In the genomic region with DNA sequence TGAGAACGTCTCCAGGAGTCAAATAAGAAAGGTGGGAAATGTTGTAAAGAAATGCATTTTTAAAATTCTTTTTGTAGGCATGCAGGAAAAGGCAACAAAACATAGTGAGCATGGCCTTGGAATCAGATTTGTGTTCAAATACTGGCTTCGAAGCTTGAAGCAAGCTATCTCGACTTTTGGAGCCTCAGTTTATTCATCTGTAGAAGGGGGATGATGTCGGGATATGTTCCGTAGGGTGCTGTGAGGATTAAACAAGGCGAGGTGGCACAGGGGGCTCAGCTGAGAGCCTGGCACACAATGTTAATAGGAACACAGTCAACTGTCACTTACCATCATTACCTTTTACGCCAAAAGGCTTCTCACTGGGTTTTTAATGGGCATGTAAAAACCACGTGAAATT, we compare ENCODE assay signal across 29 cellular contexts. TPM values are rescaled to one million over a fixed set of nuclear protein-coding genes. Genes with fewer than 3 reads are reported as not detected.
"Had no signal": no experiment of that assay in that cellular context is flagged by ENCODE, and none has a peak within 500 bp of the region (broad histone marks: within the 10 kb centered on the region; RNA-seq: fewer than 3 reads in every experiment).

No MANE protein-coding gene starts in this region.

- H3K79me2 ChIP-seq: parathyroid adenoma had no signal

- H2AFZ ChIP-seq: parathyroid adenoma had no signal

- DNase-seq: naive B cell; naive thymus-derived CD8-positive, alpha-beta T cell; nephron progenitor cell; occipital lobe; ovary; psoas muscle; stimulated activated CD4-positive, alpha-beta T cell treated with anti-CD3 and anti-CD28 coated beads, Interleukin-15, amount 100 ng/mL, for 24 hours; stimulated activated CD4-positive, alpha-beta T cell treated with anti-CD3 and anti-CD28 coated beads, Interleukin-2, amount 100 ng/mL, for 24 hours; stimulated activated CD4-positive, alpha-beta T cell treated with anti-CD3 and anti-CD28 coated beads, Interleukin-2, amount 100 ng/mL, for 48 hours; stimulated activated CD4-positive, alpha-beta T cell treated with anti-CD3 and anti-CD28 coated beads, Interleukin-4, amount 100 ng/mL, for 24 hours; stimulated activated naive B cell treated with anti-CD40 and anti-IgM and Interleukin-4, amounts not matched to agents 10 μg/mL and 1 μg/mL and 100 μg/mL, for 72 hours; stimulated activated naive CD4-positive, alpha-beta T cell treated with Interleukin-2 at 50 U/mL for 16 hours; stomach; thyroid gland; trophoblast cell had no signal

- H3K9me3 Mint-ChIP-seq: naive thymus-derived CD8-positive, alpha-beta T cell; natural killer cell treated with Interleukin-12 subunit alpha and Interleukin-12 subunit beta and Interleukin-15 and Interleukin-18, amount 100 ng/mL, for 72 hours; nephron progenitor cell; neural crest cell; stimulated activated effector memory CD8-positive, alpha-beta T cell treated with anti-CD3 and anti-CD28 coated beads, Interleukin-12 subunit alpha, Interleukin-12 subunit beta, amount 100 ng/mL, for 72 hours; stimulated activated naive B cell treated with anti-CD40 and anti-IgM and Interleukin-4, amounts not matched to agents 10 μg/mL and 1 μg/mL and 100 μg/mL, for 72 hours; stimulated activated naive CD8-positive, alpha-beta T cell treated with anti-CD3 and anti-CD28 coated beads, Interleukin-15, Interleukin-2, amounts not matched to agents 100 ng/mL and 50 ng/mL, for 24 hours had no signal

- H3K27ac Mint-ChIP-seq: naive B cell; naive thymus-derived CD8-positive, alpha-beta T cell; natural killer cell treated with Interleukin-12 subunit alpha and Interleukin-12 subunit beta and Interleukin-15 and Interleukin-18, amount 100 ng/mL, for 72 hours; nephron progenitor cell; progenitor cell of endocrine pancreas; stimulated activated effector memory CD8-positive, alpha-beta T cell treated with anti-CD3 and anti-CD28 coated beads, Interleukin-12 subunit alpha, Interleukin-12 subunit beta, amount 100 ng/mL, for 72 hours; stimulated activated naive B cell treated with anti-CD40 and anti-IgM and Interleukin-4, amounts not matched to agents 10 μg/mL and 1 μg/mL and 100 μg/mL, for 72 hours; stimulated activated naive CD8-positive, alpha-beta T cell treated with anti-CD3 and anti-CD28 coated beads, Interleukin-15, Interleukin-2, amounts not matched to agents 100 ng/mL and 50 ng/mL, for 24 hours had no signal

- FAIRE-seq: urothelium cell line had no signal

- H3K4me3 Mint-ChIP-seq: natural killer cell treated with Interleukin-12 subunit alpha and Interleukin-12 subunit beta and Interleukin-15 and Interleukin-18, amount 100 ng/mL, for 72 hours; nephron progenitor cell; stimulated activated effector memory CD8-positive, alpha-beta T cell treated with anti-CD3 and anti-CD28 coated beads, Interleukin-12 subunit alpha, Interleukin-12 subunit beta, amount 100 ng/mL, for 72 hours; stimulated activated naive B cell treated with anti-CD40 and anti-IgM and Interleukin-4, amounts not matched to agents 10 μg/mL and 1 μg/mL and 100 μg/mL, for 72 hours; stimulated activated naive CD8-positive, alpha-beta T cell treated with anti-CD3 and anti-CD28 coated beads, Interleukin-15, Interleukin-2, amounts not matched to agents 100 ng/mL and 50 ng/mL, for 24 hours had no signal

- H3K27ac ChIP-seq: ovary, parathyroid adenoma, psoas muscle, skin epidermis, stomach, thoracic aorta, thyroid gland, tibial nerve, upper lobe of left lung had no signal

- H3K9ac ChIP-seq: parathyroid adenoma had no signal

- ATAC-seq: naive thymus-derived CD8-positive, alpha-beta T cell; natural killer cell treated with Interleukin-12 subunit alpha and Interleukin-12 subunit beta and Interleukin-15 and Interleukin-18, amount 100 ng/mL, for 72 hours; psoas muscle; right cardiac atrium; sciatic nerve; stimulated activated effector memory CD8-positive, alpha-beta T cell treated with anti-CD3 and anti-CD28 coated beads, Interleukin-12 subunit alpha, Interleukin-12 subunit beta, amount 100 ng/mL, for 72 hours; stimulated activated naive B cell treated with anti-CD40 and anti-IgM and Interleukin-4, amounts not matched to agents 10 μg/mL and 1 μg/mL and 100 μg/mL, for 72 hours had no signal

- H3K36me3 ChIP-seq: ovary, stomach, thoracic aorta, thyroid gland, tibial nerve, upper lobe of left lung had no signal

- H3K4me2 ChIP-seq: smooth muscle cell had no signal

- H3K27me3 ChIP-seq: ovary, thyroid gland had no signal

- H3K36me3 Mint-ChIP-seq: naive thymus-derived CD8-positive, alpha-beta T cell; natural killer cell treated with Interleukin-12 subunit alpha and Interleukin-12 subunit beta and Interleukin-15 and Interleukin-18, amount 100 ng/mL, for 72 hours; stimulated activated effector memory CD8-positive, alpha-beta T cell treated with anti-CD3 and anti-CD28 coated beads, Interleukin-12 subunit alpha, Interleukin-12 subunit beta, amount 100 ng/mL, for 72 hours; stimulated activated naive B cell treated with anti-CD40 and anti-IgM and Interleukin-4, amounts not matched to agents 10 μg/mL and 1 μg/mL and 100 μg/mL, for 72 hours had no signal

- H3K9me3 ChIP-seq: ovary, psoas muscle, stomach, thoracic aorta, thyroid gland, tibial nerve, upper lobe of left lung had no signal

- H3K4me3 ChIP-seq: ovary, psoas muscle, skin epidermis, smooth muscle cell, stomach, thoracic aorta, thyroid gland, tibial nerve, upper lobe of left lung had no signal

RNA-seq across cellular contexts. Expression of a gene that starts 4.8 kb away (rescaled TPM):
- total RNA-seq: naive thymus-derived CD8-positive, alpha-beta T cell; natural killer cell treated with Interleukin-12 subunit alpha and Interleukin-12 subunit beta and Interleukin-15 and Interleukin-18, amount 100 ng/mL, for 72 hours had no signal
